ENCODE assay signal across 15 cellular contexts in genomic region chr10:71719464-71720303, GRCh38. TPM values are rescaled to one million over a fixed set of nuclear protein-coding genes. Genes with fewer than 3 reads are reported as not detected.
A peak's percentile ranks its signal among the peaks of the same experiment; 100 is the strongest.
DNase-seq lines count a peak whose midpoint lies in the region; ATAC-seq and TF ChIP-seq lines count a peak whose summit lies in the region.
"Had no signal": no experiment of that assay in that cellular context is flagged by ENCODE, and none has a peak within 500 bp of the region (broad histone marks: within the 10 kb centered on the region; RNA-seq: fewer than 3 reads in every experiment).

TSS of gene C10orf105 (minus strand) at chr10:71719778. CDS start at chr10:71716337, 3,441 bp downstream.

- no peak for TF ChIP-seq EP300 in gastroesophageal sphincter (IDR thresholded peaks at IDR 0.05)

- H3K9me3 ChIP-seq in gastroesophageal sphincter = no peaks in the 10 kb centered on the region

- ATAC-seq in gastroesophageal sphincter (no peak), HG02884 (IDR thresholded peaks at IDR 0.05; ENCODE audit: unreplicated experiment) (no peak)
- ATAC-seq: left lobe of liver had no signal

- peak; percentile 38 for DNase-seq in Ammon's horn (ENCODE audit: low spot score)
- peak; percentile 91 for DNase-seq in H7
- DNase-seq in pons (ENCODE audit: low spot score) = peak; percentile 33
- no peak for DNase-seq in RPMI8226
- DNase-seq in HT-29 (ENCODE audit: low spot score) = no peak
- no peak for DNase-seq in MCF 10A (ENCODE audit: unreplicated experiment)
- DNase-seq: effector CD4-positive, alpha-beta T cell; foreskin melanocyte; IMR-90; NCI-H1105; NCI-H226 had no signal

- no peak for TF ChIP-seq CTCF in gastroesophageal sphincter (IDR thresholded peaks at IDR 0.05)
- TF ChIP-seq CTCF in MCF 10A (IDR thresholded peaks at IDR 0.05; ENCODE audit: unreplicated experiment) = no peak

- TF ChIP-seq POLR2A in gastroesophageal sphincter (IDR thresholded peaks at IDR 0.05) = no peak

- H3K27ac Mint-ChIP-seq in MCF 10A (ENCODE audit: low read depth, unreplicated experiment) = no peak within 1 kb of the TSS

- peak within 1 kb of the TSS in 3 of 4 donors; percentile 52 to 67 (median 65) for H3K27ac ChIP-seq in gastroesophageal sphincter

- H3K4me1 Mint-ChIP-seq in MCF 10A (ENCODE audit: insufficient read depth, unreplicated experiment) = no peaks in the 10 kb centered on the region
- H3K4me1 Mint-ChIP-seq: neural crest cell had no signal

- peaks cover 0 to 52% (median 41%) of the 10 kb centered on the region in 3 donors for H3K4me1 ChIP-seq in gastroesophageal sphincter

- intact Hi-C loops in MCF 10A (cut with micrococcal nuclease) = no loop called here

- CTCF ChIA-PET in MCF 10A (lab: Yijun Ruan, JAX) = interaction anchor here (0.6 to 0.7 kb wide), 2 partner anchors 176 to 320 kb away, joined by 3 read pairs; no protein-coding TSS in a partner anchor

- no peaks in the 10 kb centered on the region for H3K27me3 ChIP-seq in H7 (ENCODE audit: control insufficient read depth, insufficient read depth, low read length)
- H3K27me3 ChIP-seq in gastroesophageal sphincter = no peaks in the 10 kb centered on the region

- WGBS in gastroesophageal sphincter (ENCODE audit: low coverage in 1 of 2), 2 donors = 72% methylated on average over 2 of the region's 16 CpGs; no CpG with 5 or more reads in 1 of the 2 donors

- no peaks in the 10 kb centered on the region for H3K36me3 Mint-ChIP-seq in MCF 10A (ENCODE audit: insufficient read depth, unreplicated experiment)

- BruUV-seq in MCF 10A (replicated peaks; lab: Mats Ljungman, UMichigan) = no TSS peak

- no peak within 1 kb of the TSS for H3K4me3 Mint-ChIP-seq in MCF 10A (ENCODE audit: unreplicated experiment)
- H3K4me3 Mint-ChIP-seq: neural crest cell had no signal

- no peaks in the 10 kb centered on the region for H3K27me3 Mint-ChIP-seq in MCF 10A (ENCODE audit: insufficient read depth, unreplicated experiment)

- no peaks in the 10 kb centered on the region for H3K9me3 Mint-ChIP-seq in MCF 10A (ENCODE audit: unreplicated experiment)
- H3K9me3 Mint-ChIP-seq: neural crest cell had no signal

- H3K36me3 ChIP-seq in H7 (replicated peaks; ENCODE audit: control insufficient read depth, insufficient read depth, low read length) (no peaks in the 10 kb centered on the region), gastroesophageal sphincter (no peaks in the 10 kb centered on the region)

- no peak within 1 kb of the TSS for H3K4me3 ChIP-seq in H7 (ENCODE audit: insufficient read depth, low read depth, low read length)
- H3K4me3 ChIP-seq in gastroesophageal sphincter = no peak within 1 kb of the TSS

- POLR2A ChIA-PET in MCF 10A (lab: Yijun Ruan, JAX) = interaction anchor here (0.7 kb wide), 1 partner anchor 573 kb away, joined by 3 read pairs; no protein-coding TSS in a partner anchor

RNA-seq across cellular contexts. Expression of gene C10orf105, which starts in this region (rescaled TPM):
- total RNA-seq in H7 (2014; rRNA removed; shearing (Covaris generic)) = 0.17 and 0.18 TPM in 2 replicates
- total RNA-seq in gastroesophageal sphincter (under 1 TPM in 1 of 4 donors, not detected in 3; 0.13 TPM), MCF 10A (2022) (not detected in 2 replicates)
- total RNA-seq in HT-29 (2014; rRNA removed; shearing (Covaris generic)) = 0.20 TPM in 1 of 2 replicates, not detected in the other
- total RNA-seq: left lobe of liver had no signal

Comparison
In these comparisons a context has a peak if more than half of its experiments do, and no peak if none do; other contexts are left out.
1. Peak in DNase-seq in H7; RNA of the gene not detected or under 1 TPM.
2. DNase-seq: peak in Ammon's horn (single experiment) and pons (single experiment); none in RPMI8226 (single experiment), HT-29 (single experiment) and MCF 10A (single experiment).